ENCODE assay signal across 28 cellular contexts in genomic region chr12:70683976-70684375, GRCh38.
"Had no signal": no experiment of that assay in that cellular context is flagged by ENCODE, and none has a peak within 500 bp of the region (broad histone marks: within the 10 kb centered on the region; RNA-seq: fewer than 3 reads in every experiment).

No MANE protein-coding gene starts in this region.

- H3K4me3 Mint-ChIP-seq: effector memory CD8-positive, alpha-beta T cell; immature natural killer cell; memory B cell; naive B cell; natural killer cell treated with Interleukin-12 subunit alpha and Interleukin-12 subunit beta and Interleukin-15 and Interleukin-18, amount 100 ng/mL, for 72 hours; neural crest cell; stimulated activated effector memory CD8-positive, alpha-beta T cell treated with anti-CD3 and anti-CD28 coated beads, Interleukin-12 subunit alpha, Interleukin-12 subunit beta, amount 100 ng/mL, for 72 hours had no signal

- H3K4me1 Mint-ChIP-seq: immature natural killer cell; memory B cell; naive B cell; neural crest cell; stimulated activated effector memory CD8-positive, alpha-beta T cell treated with anti-CD3 and anti-CD28 coated beads, Interleukin-12 subunit alpha, Interleukin-12 subunit beta, amount 100 ng/mL, for 72 hours had no signal

- H3K9me3 Mint-ChIP-seq: effector memory CD8-positive, alpha-beta T cell; memory B cell; natural killer cell treated with Interleukin-12 subunit alpha and Interleukin-12 subunit beta and Interleukin-15 and Interleukin-18, amount 100 ng/mL, for 72 hours; stimulated activated effector memory CD8-positive, alpha-beta T cell treated with anti-CD3 and anti-CD28 coated beads, Interleukin-12 subunit alpha, Interleukin-12 subunit beta, amount 100 ng/mL, for 72 hours had no signal

- H3K27ac Mint-ChIP-seq: effector memory CD8-positive, alpha-beta T cell; immature natural killer cell; memory B cell; natural killer cell treated with Interleukin-12 subunit alpha and Interleukin-12 subunit beta and Interleukin-15 and Interleukin-18, amount 100 ng/mL, for 72 hours; stimulated activated effector memory CD8-positive, alpha-beta T cell treated with anti-CD3 and anti-CD28 coated beads, Interleukin-12 subunit alpha, Interleukin-12 subunit beta, amount 100 ng/mL, for 72 hours had no signal

- DNase-seq: cortex of kidney; effector memory CD8-positive, alpha-beta T cell; hypothalamus; immature natural killer cell; islet precursor cell; kidney glomerular epithelial cell; left colon; left ventricle myocardium superior; lower lobe of right lung; naive B cell; stimulated activated CD4-positive, alpha-beta T cell treated with anti-CD3 and anti-CD28 coated beads, Interleukin-12 subunit alpha, Interleukin-12 subunit beta, amount 100 ng/mL, for 4 hours; stimulated activated CD4-positive, alpha-beta T cell treated with anti-CD3 and anti-CD28 coated beads, Interleukin-1b, Interleukin-23, amount 100 ng/mL, for 48 hours; stimulated activated CD4-positive, alpha-beta T cell treated with anti-CD3 and anti-CD28 coated beads, Interleukin-4, amount 100 ng/mL, for 1 hour; stimulated activated naive CD4-positive, alpha-beta T cell treated with Interleukin-2 at 50 U/mL for 16 hours; stomach; trophoblast cell had no signal

- H3K4me3 ChIP-seq: lower lobe of right lung, prostate gland, right atrium auricular region, smooth muscle cell, stomach, thyroid gland, vagina had no signal

- H3K36me3 Mint-ChIP-seq: memory B cell; naive B cell; natural killer cell treated with Interleukin-12 subunit alpha and Interleukin-12 subunit beta and Interleukin-15 and Interleukin-18, amount 100 ng/mL, for 72 hours; stimulated activated effector memory CD8-positive, alpha-beta T cell treated with anti-CD3 and anti-CD28 coated beads, Interleukin-12 subunit alpha, Interleukin-12 subunit beta, amount 100 ng/mL, for 72 hours had no signal

- ATAC-seq: effector memory CD8-positive, alpha-beta T cell; left colon; left ventricle myocardium superior; lower lobe of right lung; natural killer cell treated with Interleukin-12 subunit alpha and Interleukin-12 subunit beta and Interleukin-15 and Interleukin-18, amount 100 ng/mL, for 72 hours; sciatic nerve; stimulated activated effector memory CD8-positive, alpha-beta T cell treated with anti-CD3 and anti-CD28 coated beads, Interleukin-12 subunit alpha, Interleukin-12 subunit beta, amount 100 ng/mL, for 72 hours had no signal

- H3K9ac ChIP-seq: parathyroid adenoma had no signal

- H3K9me3 ChIP-seq: lower lobe of right lung, neutrophil, prostate gland, right atrium auricular region, stomach, thyroid gland, vagina had no signal

- H3K36me3 ChIP-seq: lower lobe of right lung, neutrophil, prostate gland, right atrium auricular region, stomach, thyroid gland, vagina had no signal

- H3K79me2 ChIP-seq: parathyroid adenoma had no signal

- H3K4me2 ChIP-seq: smooth muscle cell had no signal

- H3K4me1 ChIP-seq: lower lobe of right lung, parathyroid adenoma, prostate gland, right atrium auricular region, stomach, vagina had no signal

- H2AFZ ChIP-seq: parathyroid adenoma had no signal

- H3K27ac ChIP-seq: lower lobe of right lung, neutrophil, parathyroid adenoma, prostate gland, right atrium auricular region, stomach, vagina had no signal

- H3K27me3 ChIP-seq: neutrophil, right atrium auricular region, thyroid gland, vagina had no signal
